In the genomic region with DNA sequence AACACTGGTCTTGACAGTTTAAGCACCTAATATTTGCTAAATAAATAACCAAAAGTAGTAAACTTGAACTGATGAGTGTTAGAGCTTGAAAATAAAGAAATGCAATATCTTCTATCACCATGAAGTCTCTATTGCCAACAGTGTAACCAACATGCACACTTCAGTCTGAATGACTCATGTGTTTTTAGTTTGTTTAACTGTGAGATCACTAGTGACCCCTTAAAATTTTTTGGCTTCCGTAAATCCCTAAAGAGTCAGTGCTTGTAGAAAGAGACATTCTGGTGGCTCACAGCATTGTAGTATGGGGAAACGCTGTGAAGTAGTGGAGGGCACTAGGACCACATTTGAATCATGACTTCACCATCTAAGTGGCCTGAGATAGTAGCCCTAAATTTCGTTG, we compare ENCODE assay signal across 20 cellular contexts.
DNase-seq lines count a peak whose midpoint lies in the region; ATAC-seq and TF ChIP-seq lines count a peak whose summit lies in the region.
"Had no signal": no experiment of that assay in that cellular context is flagged by ENCODE, and none has a peak within 500 bp of the region (broad histone marks: within the 10 kb centered on the region; RNA-seq: fewer than 3 reads in every experiment).

No MANE protein-coding gene starts in this region.

- no peaks in the 10 kb centered on the region; the same call in 1 of the 2 replicates for H3F3A ChIP-seq in GM23248 (ENCODE audit: insufficient read depth)

- no peak overlapping the region for H3K27ac ChIP-seq in GM23248
- H3K27ac ChIP-seq in osteoblast (ENCODE audit: low read depth, low read length): peak overlapping the region; percentile 31
- no peak overlapping the region for H3K27ac ChIP-seq in heart right ventricle
- H3K27ac ChIP-seq: A549; BLaER1 treated with 17β-estradiol and CSF1 and Interleukin-3, amounts not matched to agents 10 nM and 100 nM had no signal

- no peaks in the 10 kb centered on the region for H3K9me2 ChIP-seq in GM23248 (ENCODE audit: insufficient read depth)

- H3K4me2 ChIP-seq in GM23248 (ENCODE audit: unreplicated experiment) (no peak overlapping the region), osteoblast (ENCODE audit: insufficient read depth, low read length) (no peak overlapping the region)
- H3K4me2 ChIP-seq: A549; BLaER1 treated with 17β-estradiol and CSF1 and Interleukin-3, amounts not matched to agents 10 nM and 100 nM had no signal

- H4K20me1 ChIP-seq in GM23248 (ENCODE audit: insufficient read depth) (no peaks in the 10 kb centered on the region), osteoblast (ENCODE audit: insufficient read depth, low read length) (no peaks in the 10 kb centered on the region)
- H4K20me1 ChIP-seq: BLaER1 treated with 17β-estradiol and CSF1 and Interleukin-3, amounts not matched to agents 10 nM and 100 nM had no signal

- H3K4me3 ChIP-seq in GM23248: no peak overlapping the region
- no peak overlapping the region for H3K4me3 ChIP-seq in astrocyte of the spinal cord (ENCODE audit: low read depth, low read length)
- no peak overlapping the region for H3K4me3 ChIP-seq in osteoblast (ENCODE audit: insufficient read depth, low read length)
- H3K4me3 ChIP-seq in heart right ventricle: no peak overlapping the region
- H3K4me3 ChIP-seq: A549; BLaER1 treated with 17β-estradiol and CSF1 and Interleukin-3, amounts not matched to agents 10 nM and 100 nM had no signal

- in situ Hi-C loops in GM23248 (cut with MboI): loop anchor here (10.0 kb wide), 1 partner anchor 599 kb away; no protein-coding TSS in a partner anchor
- in situ Hi-C loops in astrocyte of the spinal cord (cut with HindIII; ENCODE audit: low sequenced_read_pairs): no loop called here

- intact Hi-C loops in heart right ventricle (cut with DNase I): loop anchor here in 6 of 10 donors (10.0 kb wide), 6 partner anchors 221 to 1889 kb away; no protein-coding TSS in a partner anchor

- H3K27me3 ChIP-seq in GM23248 (replicated peaks; ENCODE audit: insufficient read depth): no peaks in the 10 kb centered on the region
- H3K27me3 ChIP-seq in osteoblast (ENCODE audit: insufficient read depth, low read length): no peaks in the 10 kb centered on the region
- H3K27me3 ChIP-seq in heart right ventricle: peaks cover 0 to 14% (median 0%) of the 10 kb centered on the region in 7 donors
- H3K27me3 ChIP-seq: BLaER1 treated with 17β-estradiol and CSF1 and Interleukin-3, amounts not matched to agents 10 nM and 100 nM had no signal

- 75 to 80% methylated on average over 3 of the region's 3 CpGs for WGBS in GM23248 (ENCODE audit: low coverage in 1 of 2, low lambda C conversion rate in 2 of 2, missing lambda C conversion rate in 2 of 2), 2 experiments
- 58 to 63% methylated on average over 3 of the region's 3 CpGs for WGBS in heart right ventricle, 2 donors

- DNase-seq in GM23248: peak; percentile 41
- peak; percentile 60 for DNase-seq in astrocyte of the spinal cord (ENCODE audit: low read depth, low spot score)
- DNase-seq in fibroblast of peridontal ligament (ENCODE audit: extremely low read depth): peak; percentile 79
- DNase-seq in osteoblast (ENCODE audit: insufficient read length, low spot score, missing footprints): peak; percentile 43
- no peak for DNase-seq in epidermal melanocyte (ENCODE audit: insufficient read length, low spot score)
- no peak for DNase-seq in heart right ventricle
- DNase-seq: CD8-positive, alpha-beta memory T cell; DMS79 treated with DMSO at 0.1 percent for 48 hours; GF-D8; H7; Kasumi-1; NCI-H1417; NCI-H187 treated with DMSO at 0.1 percent for 48 hours; NCI-H69; OCI-M1; SHP77 treated with DMSO at 0.1 percent for 48 hours had no signal

- TF ChIP-seq CTCF in astrocyte of the spinal cord (IDR thresholded peaks at IDR 0.05; ENCODE audit: low read depth, low read length): no peak
- no peak for TF ChIP-seq CTCF in osteoblast (IDR thresholded peaks at IDR 0.05; ENCODE audit: extremely low read depth, low read depth, low read length)
- no peak for TF ChIP-seq CTCF in heart right ventricle (IDR thresholded peaks at IDR 0.05)

- H3K4me1 ChIP-seq in GM23248 (ENCODE audit: insufficient read depth) (no peaks in the 10 kb centered on the region), osteoblast (ENCODE audit: insufficient read depth, low read length) (peaks cover 9% of the 10 kb centered on the region), heart right ventricle (no peaks in the 10 kb centered on the region)
- H3K4me1 ChIP-seq: BLaER1 treated with 17β-estradiol and CSF1 and Interleukin-3, amounts not matched to agents 10 nM and 100 nM had no signal

- H3K9ac ChIP-seq in GM23248: no peak overlapping the region
- H3K9ac ChIP-seq: BLaER1 treated with 17β-estradiol and CSF1 and Interleukin-3, amounts not matched to agents 10 nM and 100 nM had no signal

- H3K79me2 ChIP-seq in GM23248 (ENCODE audit: insufficient read depth) (no peaks in the 10 kb centered on the region), osteoblast (ENCODE audit: insufficient read depth, low read length) (no peaks in the 10 kb centered on the region)

- H2AFZ ChIP-seq in GM23248 (no peak overlapping the region), osteoblast (ENCODE audit: low read length) (no peak overlapping the region)

- H3K36me3 ChIP-seq in GM23248 (ENCODE audit: low read depth) (no peaks in the 10 kb centered on the region), osteoblast (ENCODE audit: insufficient read depth, low read length) (no peaks in the 10 kb centered on the region), heart right ventricle (no peaks in the 10 kb centered on the region)
- H3K36me3 ChIP-seq: BLaER1 treated with 17β-estradiol and CSF1 and Interleukin-3, amounts not matched to agents 10 nM and 100 nM had no signal

- H3K9me3 ChIP-seq in GM23248 (ENCODE audit: low read depth) (no peaks in the 10 kb centered on the region), osteoblast (ENCODE audit: low read depth, low read length) (no peaks in the 10 kb centered on the region), heart right ventricle (peaks cover 0 to 11% (median 0%) of the 10 kb centered on the region in 11 donors)

- ATAC-seq in HG02852 (IDR thresholded peaks at IDR 0.05; ENCODE audit: unreplicated experiment) (no peak), GM19455 (IDR thresholded peaks at IDR 0.05; ENCODE audit: unreplicated experiment) (no peak), heart right ventricle (no peak)
- ATAC-seq: A549 had no signal

Comparison
In these comparisons a context has a peak if more than half of its experiments do, and no peak if none do; other contexts are left out.
1. DNase-seq: peak in GM23248 (single experiment), astrocyte of the spinal cord (single experiment), fibroblast of peridontal ligament (single experiment) and osteoblast (single experiment); none in epidermal melanocyte (single experiment) and heart right ventricle (0 of 2).